8 cellular contexts compared by ENCODE assay signal in genomic region chr3:51024765-51025681, GRCh38.
DNase-seq lines count a peak whose midpoint lies in the region; ATAC-seq and TF ChIP-seq lines count a peak whose summit lies in the region.

No MANE protein-coding gene starts in this region.

- peak; percentile 55 for DNase-seq in DND-41
- peak; percentile 5 for DNase-seq in NCI-H69 (lab: John Stamatoyannopoulos, UW)
- peak; percentile 33 to 59 for DNase-seq in activated T-helper 1 cell treated with anti-CD3 and anti-CD28 coated beads, Interleukin-2, amount 50 U/mL, for 16 hours (ENCODE audit: low read depth in 1 of 2, low spot score in 1 of 2)
- DNase-seq in natural killer cell treated with Interleukin-12 subunit alpha and Interleukin-12 subunit beta and Interleukin-15 and Interleukin-18, amount 100 ng/mL, for 72 hours (ENCODE audit: low spot score) = peak; percentile 65
- DNase-seq in upper lobe of left lung = peak in 1 of 2 donors; percentile 39
- no peak for DNase-seq in mesenteric fat pad (ENCODE audit: low spot score)
- no peak for DNase-seq in medulla oblongata (ENCODE audit: extremely low spot score)

- TF ChIP-seq POLR2A in upper lobe of left lung (IDR thresholded peaks at IDR 0.05) = no peak

- H3K9me3 ChIP-seq in DND-41 (ENCODE audit: insufficient read depth, low read length, severe bottlenecking) (no peaks in the 10 kb centered on the region), upper lobe of left lung (peaks cover 0 to 3% (median 0%) of the 10 kb centered on the region in 4 donors)

- H3K4me1 ChIP-seq in DND-41 (ENCODE audit: insufficient read depth, low read length) (peaks cover 10% of the 10 kb centered on the region), upper lobe of left lung (peaks cover 0 to 4% (median 0%) of the 10 kb centered on the region in 4 donors)

- H3K4me2 ChIP-seq in DND-41 (ENCODE audit: insufficient read depth, low read length) = no peak overlapping the region

- no peak overlapping the region for H3K9ac ChIP-seq in DND-41 (ENCODE audit: low read depth, low read length)

- H4K20me1 ChIP-seq in DND-41 (ENCODE audit: insufficient read depth, low read length) = no peaks in the 10 kb centered on the region

- H3K79me2 ChIP-seq in DND-41 (ENCODE audit: insufficient read depth, low read length) = no peaks in the 10 kb centered on the region

- H3K36me3 Mint-ChIP-seq in natural killer cell treated with Interleukin-12 subunit alpha and Interleukin-12 subunit beta and Interleukin-15 and Interleukin-18, amount 100 ng/mL, for 72 hours = peaks cover 16% of the 10 kb centered on the region

- H3K27ac Mint-ChIP-seq in natural killer cell treated with Interleukin-12 subunit alpha and Interleukin-12 subunit beta and Interleukin-15 and Interleukin-18, amount 100 ng/mL, for 72 hours = peak overlapping the region; percentile 56 to 72

- WGBS in upper lobe of left lung, 2 donors = 28 to 42% methylated on average over 7 to 10 of the region's 10 CpGs

- H2AFZ ChIP-seq in DND-41 (ENCODE audit: low read depth, low read length) = no peak overlapping the region; the same call in 1 of the 2 replicates

- H3K27ac ChIP-seq in DND-41 (ENCODE audit: low read length) (no peak overlapping the region), upper lobe of left lung (no peak overlapping the region)

- peaks cover 1% of the 10 kb centered on the region for H3K9me3 Mint-ChIP-seq in natural killer cell treated with Interleukin-12 subunit alpha and Interleukin-12 subunit beta and Interleukin-15 and Interleukin-18, amount 100 ng/mL, for 72 hours

- TF ChIP-seq CTCF in DND-41 (IDR thresholded peaks at IDR 0.05; ENCODE audit: borderline replicate concordance, extremely low read depth, low read length, poor library complexity, severe bottlenecking) = no peak
- TF ChIP-seq CTCF in upper lobe of left lung (IDR thresholded peaks at IDR 0.05) = no peak

- H3K4me1 Mint-ChIP-seq in natural killer cell treated with Interleukin-12 subunit alpha and Interleukin-12 subunit beta and Interleukin-15 and Interleukin-18, amount 100 ng/mL, for 72 hours (ENCODE audit: low read depth in 2 of 2) = peaks cover 34 to 45% of the 10 kb centered on the region in 2 donors

- no peaks in the 10 kb centered on the region for H3K27me3 ChIP-seq in DND-41 (ENCODE audit: insufficient read depth, low read length, poor library complexity)
- no peaks in the 10 kb centered on the region for H3K27me3 ChIP-seq in upper lobe of left lung

- H3K27me3 Mint-ChIP-seq in natural killer cell treated with Interleukin-12 subunit alpha and Interleukin-12 subunit beta and Interleukin-15 and Interleukin-18, amount 100 ng/mL, for 72 hours = no peaks in the 10 kb centered on the region

- ATAC-seq in DND-41 (ENCODE audit: insufficient read depth, low read depth) (peak; percentile 99), upper lobe of left lung (ENCODE audit: low FRiP score in 2 of 2) (peak; percentile 39 to 65), GM18511 (IDR thresholded peaks at IDR 0.05; ENCODE audit: unreplicated experiment) (no peak)
- ATAC-seq in natural killer cell treated with Interleukin-12 subunit alpha and Interleukin-12 subunit beta and Interleukin-15 and Interleukin-18, amount 100 ng/mL, for 72 hours = peak; percentile 81 to 91

- peak overlapping the region; percentile 15 for H3K4me3 Mint-ChIP-seq in natural killer cell treated with Interleukin-12 subunit alpha and Interleukin-12 subunit beta and Interleukin-15 and Interleukin-18, amount 100 ng/mL, for 72 hours

- TF ChIP-seq EP300 in upper lobe of left lung (IDR thresholded peaks at IDR 0.05) = no peak

- H3K36me3 ChIP-seq in DND-41 (ENCODE audit: insufficient read depth, low read length) (no peaks in the 10 kb centered on the region), upper lobe of left lung (no peaks in the 10 kb centered on the region)

- H3K4me3 ChIP-seq in DND-41 (ENCODE audit: low read depth in 1 of 2, low read length in 2 of 2) (no peak overlapping the region), upper lobe of left lung (no peak overlapping the region)

Comparison
In these comparisons a context has a peak if more than half of its experiments do, and no peak if none do; other contexts are left out.
1. DNase-seq: peak in DND-41 (single experiment), NCI-H69 (single experiment), activated T-helper 1 cell treated with anti-CD3 and anti-CD28 coated beads, Interleukin-2, amount 50 U/mL, for 16 hours (2 of 2) and natural killer cell treated with Interleukin-12 subunit alpha and Interleukin-12 subunit beta and Interleukin-15 and Interleukin-18, amount 100 ng/mL, for 72 hours (single experiment); none in mesenteric fat pad (single experiment) and medulla oblongata (single experiment).